Comparison of ENCODE assay signal across 1 cellular context in genomic region chr9:136846376-136847064, GRCh38.
A peak's percentile ranks its signal among the peaks of the same experiment; 100 is the strongest.
TF ChIP-seq lines count a peak whose summit lies in the region.

No MANE protein-coding gene starts in this region.

TF ChIP-seq in H1, 55 proteins besides CTCF, POLR2A, EP300 and RAD21:
- TF ChIP-seq POU5F1 (IDR thresholded peaks at IDR 0.05; ENCODE audit: low read depth, low read length) (no peak), TAF7 (optimal IDR thresholded peaks at IDR 0.05; ENCODE audit: borderline replicate concordance, low read depth, low read length) (no peak), KDM4A (IDR thresholded peaks at IDR 0.05; ENCODE audit: low read depth, low read length, severe bottlenecking) (peak; percentile 74), RBBP5 (IDR thresholded peaks at IDR 0.05; ENCODE audit: borderline replicate concordance, low read depth, low read length) (peak; percentile 31; the same call in 1 of the 2 replicates), SUZ12 (IDR thresholded peaks at IDR 0.05; ENCODE audit: low read length) (peak; percentile 38), HDAC2 (IDR thresholded peaks at IDR 0.05; ENCODE audit: borderline replicate concordance in 1 of 2, low read depth in 2 of 2, low read length in 2 of 2) (no peak), JUND (IDR thresholded peaks at IDR 0.05; ENCODE audit: low read length) (no peak), E2F6 (IDR thresholded peaks at IDR 0.05) (peak; percentile 37; the same call in 1 of the 2 replicates), GABPA (IDR thresholded peaks at IDR 0.05; ENCODE audit: borderline replicate concordance, insufficient read depth, low read length) (peak; percentile 70; the same call in 1 of the 2 replicates), MAX (IDR thresholded peaks at IDR 0.05) (peak; percentile 70)
TF ChIP-seq in H1: peak in this region for 6.
